13 cellular contexts compared by ENCODE assay signal in genomic region chr1:160541622-160542302, GRCh38. TPM values are rescaled to one million over a fixed set of nuclear protein-coding genes. Genes with fewer than 3 reads are reported as not detected.
DNase-seq lines count a peak whose midpoint lies in the region; ATAC-seq, FAIRE-seq and TF ChIP-seq lines count a peak whose summit lies in the region.
"Had no signal": no experiment of that assay in that cellular context is flagged by ENCODE, and none has a peak within 500 bp of the region (broad histone marks: within the 10 kb centered on the region; RNA-seq: fewer than 3 reads in every experiment).

No MANE protein-coding gene starts in this region.

- peak; percentile 83 to 89 for ATAC-seq in A549
- ATAC-seq in GM18868 (IDR thresholded peaks at IDR 0.05; ENCODE audit: unreplicated experiment) = no peak
- ATAC-seq in HG03175 (IDR thresholded peaks at IDR 0.05; ENCODE audit: unreplicated experiment) = no peak
- no peak for ATAC-seq in GM21619 (IDR thresholded peaks at IDR 0.05; ENCODE audit: unreplicated experiment)

- H3K4me1 Mint-ChIP-seq in activated CD4-positive, alpha-beta memory T cell treated with anti-CD3 and anti-CD28 coated beads, Interleukin-2, amount 10 ng/mL, durations not matched to agents 7 days and 5 days = peaks cover 52% of the 10 kb centered on the region
- H3K4me1 Mint-ChIP-seq in immature natural killer cell = peaks cover 54 to 57% of the 10 kb centered on the region in 2 donors

- H3K9me3 ChIP-seq in A549 = peaks cover 2% of the 10 kb centered on the region; the same call in 1 of the 3 replicates

- H3K4me3 ChIP-seq in A549 = no peak overlapping the region
- no peak overlapping the region for H3K4me3 ChIP-seq in lower leg skin (ENCODE audit: low read depth, poor library complexity, severe bottlenecking)
- H3K4me3 ChIP-seq: lung had no signal

- TF ChIP-seq POLR2A in A549 (IDR thresholded peaks at IDR 0.05; ENCODE audit: low read length) (no peak), lower leg skin (IDR thresholded peaks at IDR 0.05) (no peak)

- H3K27ac ChIP-seq in A549 = peak overlapping the region; percentile 62 to 78

- TF ChIP-seq EP300 in A549 (IDR thresholded peaks at IDR 0.05) = no peak

- intact Hi-C loops in lower leg skin (cut with DNase I; ENCODE audit: low total_unique reads) = no loop called here

- POLR2A ChIA-PET in A549 (lab: Yijun Ruan, JAX) = no interaction called here
- POLR2A ChIA-PET in activated CD4-positive, alpha-beta memory T cell treated with anti-CD3 and anti-CD28 coated beads, Interleukin-2, amount 10 ng/mL, durations not matched to agents 7 days and 5 days (lab: Charles Lee) = interaction anchor here (1.1 to 3.7 kb wide), 8 partner anchors 20 to 105 kb away, joined by 3 to 32 read pairs (median 6); partner anchors contain the start of genes SLAMF1 and SLAMF6

- H3K27me3 Mint-ChIP-seq in activated CD4-positive, alpha-beta memory T cell treated with anti-CD3 and anti-CD28 coated beads, Interleukin-2, amount 10 ng/mL, durations not matched to agents 7 days and 5 days = no peaks in the 10 kb centered on the region
- H3K27me3 Mint-ChIP-seq in immature natural killer cell (ENCODE audit: low read depth in 3 of 3) = peaks cover 0 to 1% (median 0%) of the 10 kb centered on the region in 3 donors

- DNase-seq in A549 (ENCODE audit: low read depth in 1 of 2, low spot score in 1 of 2) (peak; percentile 33 to 51), EL (peak; percentile 21), immature natural killer cell (no peak), lower leg skin (ENCODE audit: low spot score in 2 of 2) (no peak)
- no peak for DNase-seq in activated CD4-positive, alpha-beta memory T cell treated with anti-CD3 and anti-CD28 coated beads, Interleukin-2, amount 10 ng/mL, durations not matched to agents 7 days and 5 days
- DNase-seq: NCI-H2171 treated with DMSO at 0.1 percent for 48 hours; stimulated activated naive CD4-positive, alpha-beta T cell treated with Interleukin-2 at 50 U/mL for 16 hours had no signal

- TF ChIP-seq RAD21 in A549 (conservative IDR thresholded peaks at IDR 0.05 in 1 of 2, IDR thresholded peaks at IDR 0.05 in 1 of 2) = no peak

- peaks cover 20% of the 10 kb centered on the region for H3K36me3 Mint-ChIP-seq in activated CD4-positive, alpha-beta memory T cell treated with anti-CD3 and anti-CD28 coated beads, Interleukin-2, amount 10 ng/mL, durations not matched to agents 7 days and 5 days (ENCODE audit: low read depth)
- peaks cover 0 to 5% (median 0%) of the 10 kb centered on the region in 3 donors for H3K36me3 Mint-ChIP-seq in immature natural killer cell

- peak; percentile 23 for FAIRE-seq in A549 (lab: Jason Lieb, UNC)
- FAIRE-seq: endometrium had no signal

- peaks cover 48% of the 10 kb centered on the region for H3K4me1 ChIP-seq in A549

- peak overlapping the region; percentile 3 for H3K27ac Mint-ChIP-seq in activated CD4-positive, alpha-beta memory T cell treated with anti-CD3 and anti-CD28 coated beads, Interleukin-2, amount 10 ng/mL, durations not matched to agents 7 days and 5 days
- peak overlapping the region; percentile 85 to 98 (median 94) for H3K27ac Mint-ChIP-seq in immature natural killer cell

- 14% methylated on average over 1 of the region's 1 CpG for WGBS in A549 (ENCODE audit: missing lambda C conversion rate)
- WGBS in lower leg skin, 2 donors = 63 to 68% methylated on average over 1 of the region's 1 CpG

- peak overlapping the region; percentile 74 for H3K4me2 ChIP-seq in A549

- no peak overlapping the region for H3K4me3 Mint-ChIP-seq in activated CD4-positive, alpha-beta memory T cell treated with anti-CD3 and anti-CD28 coated beads, Interleukin-2, amount 10 ng/mL, durations not matched to agents 7 days and 5 days
- H3K4me3 Mint-ChIP-seq in immature natural killer cell = peak overlapping the region in 3 of 5 donors; percentile 7 to 26 (median 10)
- H3K4me3 Mint-ChIP-seq: T-helper 1 cell treated with Interleukin-12 subunit alpha and Interleukin-12 subunit beta and Interleukin-4 antibody, amounts not matched to agents 30 μg/mL and 1 μg/mL, for 36 hours had no signal

- CTCF ChIA-PET in A549 (lab: Yijun Ruan, JAX) = interaction anchor here (1.0 to 1.4 kb wide), 3 partner anchors 7 to 113 kb away, joined by 3 to 5 read pairs (median 3); no protein-coding TSS in a partner anchor
- CTCF ChIA-PET in activated CD4-positive, alpha-beta memory T cell treated with anti-CD3 and anti-CD28 coated beads, Interleukin-2, amount 10 ng/mL, durations not matched to agents 7 days and 5 days (lab: Charles Lee) = interaction anchor here (1.0 to 5.0 kb wide), 8 partner anchors 13 to 113 kb away, joined by 3 to 48 read pairs (median 4); partner anchors contain the start of genes CD84 and SLAMF6

- H3K9me3 Mint-ChIP-seq in activated CD4-positive, alpha-beta memory T cell treated with anti-CD3 and anti-CD28 coated beads, Interleukin-2, amount 10 ng/mL, durations not matched to agents 7 days and 5 days = peaks cover 2% of the 10 kb centered on the region
- H3K9me3 Mint-ChIP-seq in immature natural killer cell = no peaks in the 10 kb centered on the region

- TF ChIP-seq CTCF in A549 (IDR thresholded peaks at IDR 0.05) (no peak), lower leg skin (IDR thresholded peaks at IDR 0.05) (no peak)

TF ChIP-seq in A549, 52 proteins besides CTCF, POLR2A, EP300 and RAD21:
- TF ChIP-seq MAX (IDR thresholded peaks at IDR 0.05) (peak; percentile 19; the same call in 1 of the 2 replicates), CBX2 (IDR thresholded peaks at IDR 0.05; ENCODE audit: borderline replicate concordance, low read depth) (no peak), KDM5A (IDR thresholded peaks at IDR 0.05) (no peak), E2F6 (IDR thresholded peaks at IDR 0.05; ENCODE audit: borderline replicate concordance, low read depth) (no peak), BCL3 (IDR thresholded peaks at IDR 0.05) (no peak), CHD4 (IDR thresholded peaks at IDR 0.05; ENCODE audit: borderline replicate concordance) (no peak)

RNA-seq across cellular contexts. Expression of gene SLAMF6, which starts 18.7 kb away (rescaled TPM):
- polyA plus RNA-seq in A549 (2011; rRNA removed) (not detected in 2 replicates), A549 (2017; fragmentation: RNase III; extraction: RNeasy Plus Mini Kit Qiagen cat#74134 plus additional on column Dnase treatment) (not detected in 3 replicates), immature natural killer cell (100 to 1,000 TPM; 105 to 210 (median 125) TPM)
- polyA plus RNA-seq in A549 (2012; cell fraction: cytosol; rRNA removed) = not detected in 2 replicates
- not detected in 2 replicates for polyA plus RNA-seq in A549 (2012; cell fraction: nucleus; rRNA removed)
- polyA minus RNA-seq in A549 (2011; rRNA and poly(A)+ RNA removed) = not detected in 2 replicates
- 10 to 100 TPM; 32.0 to 33.8 TPM for total RNA-seq in activated CD4-positive, alpha-beta memory T cell treated with anti-CD3 and anti-CD28 coated beads, Interleukin-2, amount 10 ng/mL, durations not matched to agents 7 days and 5 days
- 1 to 10 TPM in 2 of 4 donors, under 1 TPM in 2; 0.23 to 2.7 (median 1.1) TPM for total RNA-seq in lower leg skin

RNA-seq across cellular contexts. Expression of gene CD84, which starts 37.5 kb away (rescaled TPM):
- polyA plus RNA-seq in A549 (2011; rRNA removed) (not detected in 2 replicates), A549 (2017; fragmentation: RNase III; extraction: RNeasy Plus Mini Kit Qiagen cat#74134 plus additional on column Dnase treatment) (not detected in 3 replicates), immature natural killer cell (1 to 10 TPM; 2.1 to 3.9 (median 3.0) TPM)
- polyA plus RNA-seq in A549 (2012; cell fraction: cytosol; rRNA removed) = not detected in 2 replicates
- not detected in 2 replicates for polyA plus RNA-seq in A549 (2012; cell fraction: nucleus; rRNA removed)
- not detected in 2 replicates for polyA minus RNA-seq in A549 (2011; rRNA and poly(A)+ RNA removed)
- total RNA-seq in activated CD4-positive, alpha-beta memory T cell treated with anti-CD3 and anti-CD28 coated beads, Interleukin-2, amount 10 ng/mL, durations not matched to agents 7 days and 5 days = 10 to 100 TPM; 21.6 to 23.3 TPM
- total RNA-seq in lower leg skin = 1 to 10 TPM; 1.7 to 3.9 (median 2.0) TPM

Comparison
In these comparisons a context has a peak if more than half of its experiments do, and no peak if none do; other contexts are left out.
1. ATAC-seq: peak in A549 (2 of 2); none in GM18868 (single experiment), HG03175 (single experiment) and GM21619 (single experiment).
2. DNase-seq: peak in A549 (2 of 2) and EL (single experiment); none in activated CD4-positive, alpha-beta memory T cell treated with anti-CD3 and anti-CD28 coated beads, Interleukin-2, amount 10 ng/mL, durations not matched to agents 7 days and 5 days (single experiment), immature natural killer cell (0 of 3) and lower leg skin (0 of 2).
3. RNA of gene SLAMF6, which starts 18.7 kb away (total RNA-seq): 32.0 to 33.8 TPM in activated CD4-positive, alpha-beta memory T cell treated with anti-CD3 and anti-CD28 coated beads, Interleukin-2, amount 10 ng/mL, durations not matched to agents 7 days and 5 days; 0.23 to 2.7 TPM in lower leg skin; every median in the first group is over 4 times any median in the second.
4. RNA of gene CD84, which starts 37.5 kb away (total RNA-seq): 21.6 to 23.3 TPM in activated CD4-positive, alpha-beta memory T cell treated with anti-CD3 and anti-CD28 coated beads, Interleukin-2, amount 10 ng/mL, durations not matched to agents 7 days and 5 days; 1.7 to 3.9 TPM in lower leg skin; every median in the first group is over 4 times any median in the second.